Comparison of ENCODE assay signal across 21 cellular contexts in genomic region chr3:45566205-45566604, GRCh38.
DNase-seq lines count a peak whose midpoint lies in the region; ATAC-seq and TF ChIP-seq lines count a peak whose summit lies in the region.
"Had no signal": no experiment of that assay in that cellular context is flagged by ENCODE, and none has a peak within 500 bp of the region (broad histone marks: within the 10 kb centered on the region; RNA-seq: fewer than 3 reads in every experiment).

No MANE protein-coding gene starts in this region.

- peaks cover 4% of the 10 kb centered on the region for H3K36me3 Mint-ChIP-seq in T-helper 1 cell treated with Interleukin-12 subunit alpha and Interleukin-12 subunit beta and Interleukin-4 antibody, amounts not matched to agents 30 μg/mL and 1 μg/mL, for 36 hours (ENCODE audit: low read depth)
- H3K36me3 Mint-ChIP-seq in memory B cell, result peaks cover 2% of the 10 kb centered on the region
- H3K36me3 Mint-ChIP-seq: activated CD8-positive, alpha-beta memory T cell treated with anti-CD3 and anti-CD28 coated beads, Interleukin-2, amount 10 ng/mL, durations not matched to agents 7 days and 5 days; natural killer cell had no signal

- H3K27ac ChIP-seq in RWPE1, result no peak overlapping the region
- H3K27ac ChIP-seq: hepatocyte, pancreas had no signal

- POLR2A ChIA-PET in RWPE1 (lab: Yijun Ruan, JAX; ENCODE audit: low non-redundant PET), result no interaction called here

- DNase-seq in T-helper 1 cell (no peak), CD1c-positive myeloid dendritic cell (ENCODE audit: extremely low spot score) (peak; percentile 74), NOMO-1 treated with DMSO at 0.1 percent for 48 hours (lab: John Stamatoyannopoulos, UW; ENCODE audit: unreplicated experiment) (peak; percentile 68), memory B cell (ENCODE audit: low spot score in 2 of 2) (no peak), NCI-H2029 (lab: John Stamatoyannopoulos, UW) (no peak), RWPE1 (ENCODE audit: low spot score) (no peak), islet precursor cell (no peak)
- DNase-seq: activated CD8-positive, alpha-beta memory T cell treated with anti-CD3 and anti-CD28 coated beads, Interleukin-2, amount 10 ng/mL, durations not matched to agents 7 days and 5 days; activated effector memory CD4-positive, alpha-beta T cell treated with Interleukin-2 at 50 U/mL for 16 hours; CD4-positive, alpha-beta T cell; DMS153; IMR-90; MG63; natural killer cell; NCI-H187; pancreas; SHP77; stimulated activated CD4-positive, alpha-beta T cell treated with anti-CD3 and anti-CD28 coated beads, Interleukin-1b, Interleukin-23, amount 100 ng/mL, for 48 hours; T-helper 2 cell had no signal

- CTCF ChIA-PET in RWPE1 (lab: Yijun Ruan, JAX), result no interaction called here

- no peak for ATAC-seq in memory B cell (ENCODE audit: low read depth)
- ATAC-seq: activated CD8-positive, alpha-beta memory T cell treated with anti-CD3 and anti-CD28 coated beads, Interleukin-2, amount 10 ng/mL, durations not matched to agents 7 days and 5 days; natural killer cell had no signal

- no peaks in the 10 kb centered on the region for H3K9me3 Mint-ChIP-seq in T-helper 1 cell treated with Interleukin-12 subunit alpha and Interleukin-12 subunit beta and Interleukin-4 antibody, amounts not matched to agents 30 μg/mL and 1 μg/mL, for 36 hours
- no peaks in the 10 kb centered on the region for H3K9me3 Mint-ChIP-seq in memory B cell
- H3K9me3 Mint-ChIP-seq: CD4-positive, alpha-beta T cell; natural killer cell had no signal

- no peak for TF ChIP-seq CTCF in RWPE1 (conservative IDR thresholded peaks at IDR 0.05; ENCODE audit: low read depth)

- peak overlapping the region; percentile 49 for H3K27ac Mint-ChIP-seq in T-helper 1 cell treated with Interleukin-12 subunit alpha and Interleukin-12 subunit beta and Interleukin-4 antibody, amounts not matched to agents 30 μg/mL and 1 μg/mL, for 36 hours
- peak overlapping the region; percentile 67 for H3K27ac Mint-ChIP-seq in memory B cell
- H3K27ac Mint-ChIP-seq: activated CD8-positive, alpha-beta memory T cell treated with anti-CD3 and anti-CD28 coated beads, Interleukin-2, amount 10 ng/mL, durations not matched to agents 7 days and 5 days; CD4-positive, alpha-beta T cell had no signal

- no peaks in the 10 kb centered on the region for H3K27me3 Mint-ChIP-seq in T-helper 1 cell treated with Interleukin-12 subunit alpha and Interleukin-12 subunit beta and Interleukin-4 antibody, amounts not matched to agents 30 μg/mL and 1 μg/mL, for 36 hours (ENCODE audit: low read depth)
- no peaks in the 10 kb centered on the region for H3K27me3 Mint-ChIP-seq in memory B cell
- H3K27me3 Mint-ChIP-seq: activated CD8-positive, alpha-beta memory T cell treated with anti-CD3 and anti-CD28 coated beads, Interleukin-2, amount 10 ng/mL, durations not matched to agents 7 days and 5 days; CD4-positive, alpha-beta T cell had no signal

- H3K4me1 Mint-ChIP-seq in T-helper 1 cell treated with Interleukin-12 subunit alpha and Interleukin-12 subunit beta and Interleukin-4 antibody, amounts not matched to agents 30 μg/mL and 1 μg/mL, for 36 hours (ENCODE audit: low read depth), result peaks cover 34% of the 10 kb centered on the region
- peaks cover 36% of the 10 kb centered on the region for H3K4me1 Mint-ChIP-seq in memory B cell

- no peak overlapping the region for H3K4me3 Mint-ChIP-seq in T-helper 1 cell treated with Interleukin-12 subunit alpha and Interleukin-12 subunit beta and Interleukin-4 antibody, amounts not matched to agents 30 μg/mL and 1 μg/mL, for 36 hours
- H3K4me3 Mint-ChIP-seq in memory B cell, result no peak overlapping the region
- H3K4me3 Mint-ChIP-seq: activated CD8-positive, alpha-beta memory T cell treated with anti-CD3 and anti-CD28 coated beads, Interleukin-2, amount 10 ng/mL, durations not matched to agents 7 days and 5 days; CD4-positive, alpha-beta T cell; natural killer cell had no signal

Comparison
In these comparisons a context has a peak if more than half of its experiments do, and no peak if none do; other contexts are left out.
1. DNase-seq: peak in CD1c-positive myeloid dendritic cell (single experiment) and NOMO-1 treated with DMSO at 0.1 percent for 48 hours (single experiment); none in T-helper 1 cell (0 of 5), memory B cell (0 of 2), NCI-H2029 (single experiment), RWPE1 (single experiment) and islet precursor cell (single experiment).